8 cellular contexts compared by ENCODE assay signal in genomic region chr1:246566808-246567154, GRCh38. TPM values are rescaled to one million over a fixed set of nuclear protein-coding genes. Genes with fewer than 3 reads are reported as not detected.
DNase-seq lines count a peak whose midpoint lies in the region; ATAC-seq and TF ChIP-seq lines count a peak whose summit lies in the region.

No MANE protein-coding gene starts in this region.

- peak overlapping the region; percentile 98 for H3K27ac Mint-ChIP-seq in activated CD8-positive, alpha-beta memory T cell treated with anti-CD3 and anti-CD28 coated beads, Interleukin-2, amount 10 ng/mL, durations not matched to agents 7 days and 5 days

- H2BK5ac ChIP-seq in mesendoderm (ENCODE audit: low read length): no peak overlapping the region

- H3K4me3 ChIP-seq in NT2/D1 (ENCODE audit: insufficient read length, low read depth): peak overlapping the region; percentile 68
- peak overlapping the region; percentile 92 for H3K4me3 ChIP-seq in mesendoderm (ENCODE audit: low read length)
- peak overlapping the region; percentile 91 to 94 for H3K4me3 ChIP-seq in tibial artery

- no peak overlapping the region for H4K8ac ChIP-seq in mesendoderm (ENCODE audit: low read depth, low read length)

- peak overlapping the region; percentile 87 for H3K9ac ChIP-seq in NT2/D1 (ENCODE audit: insufficient read length, low read depth)
- H3K9ac ChIP-seq in mesendoderm (ENCODE audit: low read length): peak overlapping the region; percentile 89

- H3K9me3 Mint-ChIP-seq in activated CD8-positive, alpha-beta memory T cell treated with anti-CD3 and anti-CD28 coated beads, Interleukin-2, amount 10 ng/mL, durations not matched to agents 7 days and 5 days (ENCODE audit: low read depth): no peaks in the 10 kb centered on the region

- peaks cover 49% of the 10 kb centered on the region for H3K4me1 Mint-ChIP-seq in activated CD8-positive, alpha-beta memory T cell treated with anti-CD3 and anti-CD28 coated beads, Interleukin-2, amount 10 ng/mL, durations not matched to agents 7 days and 5 days

- CTCF ChIA-PET in activated CD8-positive, alpha-beta memory T cell treated with anti-CD3 and anti-CD28 coated beads, Interleukin-2, amount 10 ng/mL, durations not matched to agents 7 days and 5 days (lab: Charles Lee): interaction anchor here (1.4 to 1.8 kb wide), 3 partner anchors 9 to 73 kb away, joined by 3 to 5 read pairs (median 4); no protein-coding TSS in a partner anchor

- H3K27me3 Mint-ChIP-seq in activated CD8-positive, alpha-beta memory T cell treated with anti-CD3 and anti-CD28 coated beads, Interleukin-2, amount 10 ng/mL, durations not matched to agents 7 days and 5 days: no peaks in the 10 kb centered on the region

- peak overlapping the region; percentile 90 for H3K56ac ChIP-seq in mesendoderm (ENCODE audit: low read length)

- H3K23ac ChIP-seq in mesendoderm (ENCODE audit: low read length): no peak overlapping the region

- no peaks in the 10 kb centered on the region for H3K4me1 ChIP-seq in NT2/D1 (ENCODE audit: insufficient read depth, insufficient read length)
- H3K4me1 ChIP-seq in mesendoderm (ENCODE audit: control insufficient read depth, low read depth, low read length): peaks cover 3% of the 10 kb centered on the region
- H3K4me1 ChIP-seq in tibial artery: peaks cover 0 to 54% (median 31%) of the 10 kb centered on the region in 4 donors

- no peak overlapping the region for H2AK5ac ChIP-seq in mesendoderm (ENCODE audit: low read length)

- H3K79me2 ChIP-seq in mesendoderm (ENCODE audit: control insufficient read depth, insufficient read depth, low read length): peaks cover 32% of the 10 kb centered on the region

- peaks cover 8% of the 10 kb centered on the region for H3K36me3 Mint-ChIP-seq in activated CD8-positive, alpha-beta memory T cell treated with anti-CD3 and anti-CD28 coated beads, Interleukin-2, amount 10 ng/mL, durations not matched to agents 7 days and 5 days

- peak; percentile 14 for ATAC-seq in activated CD8-positive, alpha-beta memory T cell treated with anti-CD3 and anti-CD28 coated beads, Interleukin-2, amount 10 ng/mL, durations not matched to agents 7 days and 5 days
- peak; percentile 20 for ATAC-seq in HG02588 (IDR thresholded peaks at IDR 0.05; ENCODE audit: unreplicated experiment)

- H3K27me3 ChIP-seq in NT2/D1 (ENCODE audit: insufficient read depth, insufficient read length) (no peaks in the 10 kb centered on the region), mesendoderm (ENCODE audit: insufficient read depth, low read length, poor library complexity) (no peaks in the 10 kb centered on the region), tibial artery (no peaks in the 10 kb centered on the region)

- H2BK15ac ChIP-seq in mesendoderm (replicated peaks; ENCODE audit: low read depth): no peak overlapping the region

- H3K27ac ChIP-seq in mesendoderm (ENCODE audit: low read depth, low read length) (peak overlapping the region; percentile 60), tibial artery (peak overlapping the region; percentile 94 to 96)

- H3K36me3 ChIP-seq in NT2/D1 (ENCODE audit: insufficient read depth, insufficient read length, low read length): peaks cover 30% of the 10 kb centered on the region
- no peaks in the 10 kb centered on the region for H3K36me3 ChIP-seq in mesendoderm (ENCODE audit: control insufficient read depth, insufficient read depth, low read length)
- peaks cover 0 to 16% (median 0%) of the 10 kb centered on the region in 3 donors for H3K36me3 ChIP-seq in tibial artery

- H3K79me1 ChIP-seq in mesendoderm (ENCODE audit: low read length): peaks cover 11% of the 10 kb centered on the region

- H2BK120ac ChIP-seq in mesendoderm (ENCODE audit: low read depth, low read length): no peak overlapping the region

- H3K9me3 ChIP-seq in NT2/D1 (ENCODE audit: insufficient read depth, low read length): no peaks in the 10 kb centered on the region
- no peaks in the 10 kb centered on the region for H3K9me3 ChIP-seq in tibial artery

- peak overlapping the region; percentile 38 for H3K4ac ChIP-seq in mesendoderm (ENCODE audit: low read depth, low read length)

- H3K18ac ChIP-seq in mesendoderm (ENCODE audit: low read length): peak overlapping the region; percentile 25

- H3K4me3 Mint-ChIP-seq in activated CD8-positive, alpha-beta memory T cell treated with anti-CD3 and anti-CD28 coated beads, Interleukin-2, amount 10 ng/mL, durations not matched to agents 7 days and 5 days: peak overlapping the region; percentile 97

- TF ChIP-seq CTCF in tibial artery (IDR thresholded peaks at IDR 0.05): no peak

- no peak for DNase-seq in activated CD8-positive, alpha-beta memory T cell treated with anti-CD3 and anti-CD28 coated beads, Interleukin-2, amount 10 ng/mL, durations not matched to agents 7 days and 5 days
- DNase-seq in activated CD8-positive, alpha-beta memory T cell treated with anti-CD3 and anti-CD28 coated beads for 24 hours: no peak
- DNase-seq in NT2/D1 (ENCODE audit: low read depth, low spot score) (no peak), dermis blood vessel endothelial cell (peak; percentile 64), mesendoderm (no peak), tibial artery (peak in 1 of 2 donors; percentile 47), NCI-H69 (lab: John Stamatoyannopoulos, UW) (no peak)

- H4K5ac ChIP-seq in mesendoderm (ENCODE audit: low read length): no peak overlapping the region

- intact Hi-C loops in tibial artery (cut with DNase I; ENCODE audit: low total_unique reads): loop anchor here (2.0 to 10.0 kb wide), 3 partner anchors 62 to 132 kb away; partner anchors contain the start of gene SMYD3

- no CpG with 5 or more reads among the region's 16 CpGs for WGBS in mesendoderm (ENCODE audit: extremely low coverage, insufficient coverage, low lambda C conversion rate)

- H3K4me2 ChIP-seq in mesendoderm (ENCODE audit: low read length): peak overlapping the region; percentile 46

RNA-seq across cellular contexts. Expression of gene CNST, which starts 0.5 kb away (rescaled TPM):
- 10 to 100 TPM; 27.3 to 30.2 TPM for total RNA-seq in activated CD8-positive, alpha-beta memory T cell treated with anti-CD3 and anti-CD28 coated beads, Interleukin-2, amount 10 ng/mL, durations not matched to agents 7 days and 5 days
- 27.5 and 31.0 TPM in 2 replicates for total RNA-seq in dermis blood vessel endothelial cell
- polyA plus RNA-seq in mesendoderm (2013, experiment 1 of 2): 9.8 TPM
- polyA plus RNA-seq in mesendoderm (2013, experiment 2 of 2): 9.8 TPM

RNA-seq across cellular contexts. Expression of gene TFB2M, which starts 0.7 kb away (rescaled TPM):
- total RNA-seq in activated CD8-positive, alpha-beta memory T cell treated with anti-CD3 and anti-CD28 coated beads, Interleukin-2, amount 10 ng/mL, durations not matched to agents 7 days and 5 days: 10 to 100 TPM in 1 of 2 experiments, 1 to 10 TPM in 1; 7.2 to 13.9 TPM
- 15.1 and 16.2 TPM in 2 replicates for total RNA-seq in dermis blood vessel endothelial cell
- 29.7 TPM for polyA plus RNA-seq in mesendoderm (2013, experiment 1 of 2)
- polyA plus RNA-seq in mesendoderm (2013, experiment 2 of 2): 31.2 TPM

RNA-seq across cellular contexts. Expression of gene SMYD3, which starts 59.7 kb away (rescaled TPM):
- 10 to 100 TPM; 18.1 to 26.8 TPM for total RNA-seq in activated CD8-positive, alpha-beta memory T cell treated with anti-CD3 and anti-CD28 coated beads, Interleukin-2, amount 10 ng/mL, durations not matched to agents 7 days and 5 days
- 21.3 and 22.0 TPM in 2 replicates for total RNA-seq in dermis blood vessel endothelial cell
- 19.7 TPM for polyA plus RNA-seq in mesendoderm (2013, experiment 1 of 2)
- polyA plus RNA-seq in mesendoderm (2013, experiment 2 of 2): 20.9 TPM
